In genomic region chr11:122140535-122140934, GRCh38 we compare ENCODE assay signal across 13 cellular contexts. TPM values are rescaled to one million over a fixed set of nuclear protein-coding genes. Genes with fewer than 3 reads are reported as not detected.
DNase-seq lines count a peak whose midpoint lies in the region; ATAC-seq and TF ChIP-seq lines count a peak whose summit lies in the region.
"Had no signal": no experiment of that assay in that cellular context is flagged by ENCODE, and none has a peak within 500 bp of the region (broad histone marks: within the 10 kb centered on the region; RNA-seq: fewer than 3 reads in every experiment).

No MANE protein-coding gene starts in this region.

- H3K4me3 ChIP-seq in Panc1 (ENCODE audit: low read depth in 2 of 2, low read length in 2 of 2) (no peak overlapping the region), right lobe of liver (no peak overlapping the region), upper lobe of left lung (no peak overlapping the region), upper lobe of right lung (no peak overlapping the region)

- no peak for TF ChIP-seq POLR2A in right lobe of liver (IDR thresholded peaks at IDR 0.05)
- TF ChIP-seq POLR2A in upper lobe of left lung (IDR thresholded peaks at IDR 0.05), result no peak

- H3K27me3 ChIP-seq in Panc1 (ENCODE audit: control insufficient read depth, insufficient read depth, low read length) (no peaks in the 10 kb centered on the region), right lobe of liver (no peaks in the 10 kb centered on the region), upper lobe of left lung (no peaks in the 10 kb centered on the region), upper lobe of right lung (no peaks in the 10 kb centered on the region)

- intact Hi-C loops in Panc1 (cut with micrococcal nuclease; ENCODE audit: unreplicated experiment), result no loop called here
- intact Hi-C loops in right lobe of liver (cut with DNase I), result no loop called here
- intact Hi-C loops in upper lobe of right lung (cut with DNase I), result no loop called here

- WGBS in right lobe of liver (ENCODE audit: insufficient coverage, low coverage, low lambda C conversion rate, missing lambda C conversion rate), result 43% methylated on average over 2 of the region's 2 CpGs
- 73 to 76% methylated on average over 2 of the region's 2 CpGs for WGBS in upper lobe of left lung, 2 donors

- BruUV-seq in Panc1 (replicated peaks; lab: Mats Ljungman, UMichigan), result no TSS peak

- in situ Hi-C loops in Panc1 (cut with HindIII; ENCODE audit: low pct_unique_long_range_greater_than_20kb, low sequenced_read_pairs), result no loop called here

- DNase-seq in EL (peak; percentile 91), Panc1 (ENCODE audit: low read depth, low spot score) (no peak), dedifferentiated amniotic fluid mesenchymal stem cell (ENCODE audit: extremely low spot score) (peak; percentile 63), right lobe of liver (no peak), upper lobe of left lung (no peak), upper lobe of right lung (no peak)
- no peak for DNase-seq in activated CD4-positive, alpha-beta T cell treated with anti-CD3 and anti-CD28 coated beads for 1 hour
- DNase-seq: erythroblast, Kasumi-1, NCI-H2107, T-helper 17 cell had no signal

- TF ChIP-seq CTCF in Panc1 (IDR thresholded peaks at IDR 0.05) (no peak), right lobe of liver (IDR thresholded peaks at IDR 0.05) (no peak), upper lobe of left lung (IDR thresholded peaks at IDR 0.05) (no peak), upper lobe of right lung (IDR thresholded peaks at IDR 0.05) (no peak)

- H3K36me3 ChIP-seq in Panc1 (ENCODE audit: control insufficient read depth, insufficient read depth, low read length) (no peaks in the 10 kb centered on the region), right lobe of liver (no peaks in the 10 kb centered on the region), upper lobe of left lung (no peaks in the 10 kb centered on the region), upper lobe of right lung (no peaks in the 10 kb centered on the region)

- H3K9me3 ChIP-seq in Panc1 (ENCODE audit: control insufficient read depth, insufficient read depth, low read depth, low read length) (no peaks in the 10 kb centered on the region), right lobe of liver (no peaks in the 10 kb centered on the region), upper lobe of left lung (no peaks in the 10 kb centered on the region), upper lobe of right lung (no peaks in the 10 kb centered on the region)

- TF ChIP-seq EP300 in upper lobe of left lung (IDR thresholded peaks at IDR 0.05), result no peak

- H3K4me1 ChIP-seq in Panc1 (ENCODE audit: control insufficient read depth, insufficient read depth, low read length) (peaks cover 52% of the 10 kb centered on the region), right lobe of liver (peaks cover 0 to 45% (median 12%) of the 10 kb centered on the region in 4 donors), upper lobe of left lung (peaks cover 0 to 4% (median 0%) of the 10 kb centered on the region in 4 donors), upper lobe of right lung (no peaks in the 10 kb centered on the region)

- ATAC-seq in Panc1, result peak; percentile 24
- ATAC-seq in right lobe of liver, result peak; percentile 76 to 80 (median 78)
- ATAC-seq in HG02678 (IDR thresholded peaks at IDR 0.05; ENCODE audit: unreplicated experiment), result no peak
- ATAC-seq in upper lobe of left lung (ENCODE audit: low FRiP score in 2 of 2), result no peak
- ATAC-seq in upper lobe of right lung, result no peak
- ATAC-seq: activated T-helper 17 cell treated with anti-CD3 and anti-CD28 coated beads, Interleukin-2, amount 50 U/mL, for 72 hours; T-helper 17 cell had no signal

- CTCF ChIA-PET in Panc1 (lab: Charles Lee), result no interaction called here

- peak overlapping the region; percentile 49 for H3K27ac ChIP-seq in Panc1 (ENCODE audit: low read length)
- H3K27ac ChIP-seq in right lobe of liver, result peak overlapping the region in 1 of 3 donors; percentile 29
- H3K27ac ChIP-seq in upper lobe of left lung, result no peak overlapping the region
- H3K27ac ChIP-seq in upper lobe of right lung, result no peak overlapping the region

- POLR2A ChIA-PET in Panc1 (lab: Charles Lee), result no interaction called here

RNA-seq across cellular contexts. Expression of gene BLID, which starts 24.5 kb away (rescaled TPM):
- total RNA-seq in Panc1 (2021; ENCODE audit: unreplicated experiment), result 0.41 TPM
- not detected for polyA plus RNA-seq in Panc1 (2012; ENCODE audit: insufficient read length)
- under 1 TPM in 3 of 6 experiments, not detected in 3; 0.24 to 0.93 (median 0.42) TPM for total RNA-seq in right lobe of liver
- 1 to 10 TPM in 1 of 6 donors, under 1 TPM in 1, not detected in 4; 0.30 to 6.3 TPM for total RNA-seq in upper lobe of left lung
- total RNA-seq in upper lobe of right lung, result not detected
- total RNA-seq: activated T-helper 17 cell treated with anti-CD3 and anti-CD28 coated beads, Interleukin-2, amount 50 U/mL, for 72 hours; T-helper 17 cell had no signal

Comparison
In these comparisons a context has a peak if more than half of its experiments do, and no peak if none do; other contexts are left out.
1. DNase-seq: peak in EL (single experiment) and dedifferentiated amniotic fluid mesenchymal stem cell (single experiment); none in Panc1 (single experiment), right lobe of liver (0 of 3), upper lobe of left lung (0 of 2), activated CD4-positive, alpha-beta T cell treated with anti-CD3 and anti-CD28 coated beads for 1 hour (single experiment) and upper lobe of right lung (single experiment).
2. ATAC-seq: peak in Panc1 (single experiment) and right lobe of liver (4 of 4); none in HG02678 (single experiment), upper lobe of left lung (0 of 2) and upper lobe of right lung (single experiment).